In the genomic region with DNA sequence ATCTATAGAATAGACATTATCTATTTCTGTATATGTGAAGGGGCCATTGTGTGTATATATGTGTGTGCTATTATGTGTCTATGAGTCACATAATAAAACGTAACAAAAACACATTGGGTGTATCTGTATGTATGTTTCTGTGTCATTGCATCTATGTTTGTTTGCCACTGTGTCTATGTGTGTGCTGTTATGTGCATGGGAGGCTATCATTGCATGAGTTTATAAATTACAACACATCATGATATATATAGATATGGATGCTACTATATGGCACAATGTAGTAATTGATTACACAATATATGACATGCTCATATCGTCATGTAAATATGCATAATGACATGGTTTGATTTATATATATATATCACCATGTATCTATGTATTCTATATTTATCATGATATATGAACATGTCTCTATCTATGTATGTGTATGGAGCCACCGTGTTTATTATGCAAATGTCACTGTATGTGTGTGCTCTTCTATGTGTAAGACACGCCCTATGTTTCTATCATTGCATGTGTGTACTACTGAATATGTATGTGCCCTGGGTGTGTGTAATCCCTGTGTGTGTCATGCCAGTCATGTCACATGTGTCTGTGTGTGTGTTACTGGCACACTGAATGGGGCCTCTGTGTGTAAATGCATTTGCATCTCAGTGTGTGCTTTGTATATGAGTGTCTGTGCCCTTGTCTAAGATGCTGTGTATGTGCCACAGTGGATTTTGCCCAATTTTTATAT, we compare ENCODE assay signal across 8 cellular contexts. TPM values are rescaled to one million over a fixed set of nuclear protein-coding genes. Genes with fewer than 3 reads are reported as not detected.
DNase-seq lines count a peak whose midpoint lies in the region; ATAC-seq lines count a peak whose summit lies in the region.

No MANE protein-coding gene starts in this region.

- ATAC-seq in HG03521 (IDR thresholded peaks at IDR 0.05; ENCODE audit: unreplicated experiment), result peak; percentile 10

- intact Hi-C loops in posterior vena cava (cut with DNase I), result no loop called here

- peak; percentile 46 for DNase-seq in NCI-H82 (lab: John Stamatoyannopoulos, UW)
- DNase-seq in NCI-H82 treated with DMSO at 0.1 percent for 48 hours (lab: John Stamatoyannopoulos, UW; ENCODE audit: unreplicated experiment), result no peak
- DNase-seq in activated CD8-positive, alpha-beta memory T cell treated with anti-CD3 and anti-CD28 coated beads, Interleukin-2, amount 50 U/mL, for 4 hours, result peak; percentile 39
- DNase-seq in posterior vena cava (ENCODE audit: low spot score), result peak; percentile 9
- no peak for DNase-seq in hepatic stellate cell (ENCODE audit: low spot score)
- DNase-seq in COLO668 (lab: John Stamatoyannopoulos, UW; ENCODE audit: unreplicated experiment), result no peak
- no peak for DNase-seq in NCI-H226

RNA-seq across cellular contexts. Expression of a gene that starts 1.4 kb away (rescaled TPM):
- total RNA-seq in posterior vena cava, result 1 to 10 TPM; 8.2 to 10.0 TPM

RNA-seq across cellular contexts. Expression of a gene that starts 22.0 kb away (rescaled TPM):
- 10 to 100 TPM; 48.4 to 50.1 TPM for total RNA-seq in posterior vena cava

RNA-seq across cellular contexts. Expression of a gene that starts 49.2 kb away (rescaled TPM):
- under 1 TPM; 0.74 to 0.86 TPM for total RNA-seq in posterior vena cava

Comparison
In these comparisons a context has a peak if more than half of its experiments do, and no peak if none do; other contexts are left out.
1. DNase-seq: peak in NCI-H82 (single experiment), activated CD8-positive, alpha-beta memory T cell treated with anti-CD3 and anti-CD28 coated beads, Interleukin-2, amount 50 U/mL, for 4 hours (single experiment) and posterior vena cava (single experiment); none in NCI-H82 treated with DMSO at 0.1 percent for 48 hours (single experiment), hepatic stellate cell (single experiment), COLO668 (single experiment) and NCI-H226 (single experiment).